8 cellular contexts compared by ENCODE assay signal in genomic region chr11:14414470-14415461, GRCh38. TPM values are rescaled to one million over a fixed set of nuclear protein-coding genes. Genes with fewer than 3 reads are reported as not detected.
A peak's percentile ranks its signal among the peaks of the same experiment; 100 is the strongest.
DNase-seq lines count a peak whose midpoint lies in the region; ATAC-seq, FAIRE-seq and TF ChIP-seq lines count a peak whose summit lies in the region.

No MANE protein-coding gene starts in this region.

- no peak overlapping the region for H3K4me3 ChIP-seq in epithelial cell of proximal tubule (ENCODE audit: low read depth, low read length)

- peak; percentile 82 for FAIRE-seq in GM18507 (lab: Jason Lieb, UNC)

- peak; percentile 8 for TF ChIP-seq CTCF in epithelial cell of proximal tubule (conservative IDR thresholded peaks at IDR 0.05; ENCODE audit: low read depth, low read length)

- DNase-seq in GM18507 (ENCODE audit: extremely low spot score, insufficient read length, low read depth) = peak; percentile 14
- peak; percentile 70 to 81 for DNase-seq in activated CD4-positive, alpha-beta T cell treated with anti-CD3 and anti-CD28 coated beads for 4 hours
- no peak for DNase-seq in epithelial cell of proximal tubule (ENCODE audit: low read depth)
- DNase-seq in stimulated activated CD8-positive, alpha-beta memory T cell treated with anti-CD3 and anti-CD28 coated beads, Interleukin-7, amount 100 ng/mL, for 1 hour (ENCODE audit: low read depth in 2 of 2) = peak; percentile 46 to 50
- no peak for DNase-seq in SW 1271 (lab: John Stamatoyannopoulos, UW)
- DNase-seq in medulla oblongata (ENCODE audit: extremely low spot score) = no peak
- no peak for DNase-seq in NCI-H1436 treated with DMSO at 0.1 percent for 48 hours (lab: John Stamatoyannopoulos, UW)

- peak; percentile 72 for ATAC-seq in HG03064 (IDR thresholded peaks at IDR 0.05; ENCODE audit: low read depth, unreplicated experiment)

RNA-seq across cellular contexts. Expression of gene RRAS2, which starts 55.8 kb away (rescaled TPM):
- total RNA-seq in epithelial cell of proximal tubule = 86.7 and 90.0 TPM in 2 replicates

Comparison
In these comparisons a context has a peak if more than half of its experiments do, and no peak if none do; other contexts are left out.
1. DNase-seq: peak in GM18507 (single experiment), activated CD4-positive, alpha-beta T cell treated with anti-CD3 and anti-CD28 coated beads for 4 hours (2 of 2) and stimulated activated CD8-positive, alpha-beta memory T cell treated with anti-CD3 and anti-CD28 coated beads, Interleukin-7, amount 100 ng/mL, for 1 hour (2 of 2); none in epithelial cell of proximal tubule (single experiment), SW 1271 (0 of 2), medulla oblongata (single experiment) and NCI-H1436 treated with DMSO at 0.1 percent for 48 hours (single experiment).